Comparison of ENCODE assay signal across 14 cellular contexts in the genomic region with DNA sequence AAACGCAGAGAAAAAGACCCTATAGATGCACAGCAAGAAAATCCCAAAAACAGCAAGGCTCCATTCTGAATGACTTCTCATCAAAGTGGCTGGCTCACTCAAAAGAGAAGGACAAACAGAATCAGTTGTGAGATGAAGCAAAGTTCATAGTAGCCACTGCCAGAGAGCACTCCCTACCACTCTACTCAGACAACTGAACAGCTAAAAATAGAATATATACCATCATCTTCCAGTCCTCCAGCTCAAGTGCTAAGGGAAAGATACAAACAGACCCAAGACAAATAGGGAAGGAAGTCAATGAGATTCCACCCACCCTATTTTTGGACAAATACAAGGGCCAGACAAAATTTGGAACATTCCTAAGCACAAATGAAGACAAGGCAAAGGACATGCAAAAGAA. TPM values are rescaled to one million over a fixed set of nuclear protein-coding genes. Genes with fewer than 3 reads are reported as not detected.
DNase-seq lines count a peak whose midpoint lies in the region; ATAC-seq and FAIRE-seq lines count a peak whose summit lies in the region.
"Had no signal": no experiment of that assay in that cellular context is flagged by ENCODE, and none has a peak within 500 bp of the region (broad histone marks: within the 10 kb centered on the region; RNA-seq: fewer than 3 reads in every experiment).

No MANE protein-coding gene starts in this region.

- no peak overlapping the region for H3K4me3 ChIP-seq in small intestine (ENCODE audit: low read depth in 1 of 2, low read length in 2 of 2)

- H3K36me3 Mint-ChIP-seq in activated CD4-positive, alpha-beta memory T cell treated with anti-CD3 and anti-CD28 coated beads for 36 hours = peaks cover 5% of the 10 kb centered on the region
- peaks cover 13% of the 10 kb centered on the region for H3K36me3 Mint-ChIP-seq in activated CD4-positive, alpha-beta memory T cell treated with anti-CD3 and anti-CD28 coated beads, Interleukin-2, amount 10 ng/mL, durations not matched to agents 7 days and 5 days (ENCODE audit: low read depth)
- no peaks in the 10 kb centered on the region for H3K36me3 Mint-ChIP-seq in T-helper 17 cell (ENCODE audit: low read depth)

- H3K4me3 Mint-ChIP-seq in activated CD4-positive, alpha-beta memory T cell treated with anti-CD3 and anti-CD28 coated beads for 36 hours = no peak overlapping the region
- no peak overlapping the region for H3K4me3 Mint-ChIP-seq in activated CD4-positive, alpha-beta memory T cell treated with anti-CD3 and anti-CD28 coated beads, Interleukin-2, amount 10 ng/mL, durations not matched to agents 7 days and 5 days
- no peak overlapping the region for H3K4me3 Mint-ChIP-seq in T-helper 17 cell

- H3K27ac Mint-ChIP-seq in activated CD4-positive, alpha-beta memory T cell treated with anti-CD3 and anti-CD28 coated beads for 36 hours = peak overlapping the region; percentile 67
- H3K27ac Mint-ChIP-seq in activated CD4-positive, alpha-beta memory T cell treated with anti-CD3 and anti-CD28 coated beads, Interleukin-2, amount 10 ng/mL, durations not matched to agents 7 days and 5 days = no peak overlapping the region
- H3K27ac Mint-ChIP-seq in T-helper 17 cell = peak overlapping the region; percentile 67

- ATAC-seq in T-helper 17 cell (no peak), left cardiac atrium (peak; percentile 41 to 74)

- intact Hi-C loops in activated CD4-positive, alpha-beta memory T cell treated with anti-CD3 and anti-CD28 coated beads for 36 hours (cut with micrococcal nuclease) = loop anchor here (2.0 to 5.0 kb wide), 3 partner anchors 24 to 74 kb away; no protein-coding TSS in a partner anchor
- intact Hi-C loops in left cardiac atrium (cut with DNase I) = no loop called here

- no peaks in the 10 kb centered on the region for H3K27me3 ChIP-seq in small intestine (ENCODE audit: control insufficient read depth in 2 of 2, insufficient read depth in 2 of 2, low read length in 2 of 2)

- POLR2A ChIA-PET in activated CD4-positive, alpha-beta memory T cell treated with anti-CD3 and anti-CD28 coated beads for 36 hours (lab: Charles Lee) = no interaction called here
- POLR2A ChIA-PET in activated CD4-positive, alpha-beta memory T cell treated with anti-CD3 and anti-CD28 coated beads, Interleukin-2, amount 10 ng/mL, durations not matched to agents 7 days and 5 days (lab: Charles Lee) = interaction anchor here (1.0 kb wide), 1 partner anchor 19 kb away, joined by 3 read pairs; no protein-coding TSS in a partner anchor

- peaks cover 7 to 11% of the 10 kb centered on the region in 2 donors for H3K4me1 ChIP-seq in small intestine (ENCODE audit: control insufficient read depth in 2 of 2, insufficient read depth in 1 of 2, low read depth in 1 of 2, low read length in 1 of 2)

- H3K9me3 ChIP-seq in T-helper 17 cell (ENCODE audit: control insufficient read depth, low read length, poor library complexity, severe bottlenecking) (no peaks in the 10 kb centered on the region), small intestine (ENCODE audit: control insufficient read depth, low read depth) (no peaks in the 10 kb centered on the region)

- H3K27me3 Mint-ChIP-seq in activated CD4-positive, alpha-beta memory T cell treated with anti-CD3 and anti-CD28 coated beads for 36 hours = no peaks in the 10 kb centered on the region
- no peaks in the 10 kb centered on the region for H3K27me3 Mint-ChIP-seq in activated CD4-positive, alpha-beta memory T cell treated with anti-CD3 and anti-CD28 coated beads, Interleukin-2, amount 10 ng/mL, durations not matched to agents 7 days and 5 days
- no peaks in the 10 kb centered on the region for H3K27me3 Mint-ChIP-seq in T-helper 17 cell

- H3K9me3 Mint-ChIP-seq in activated CD4-positive, alpha-beta memory T cell treated with anti-CD3 and anti-CD28 coated beads for 36 hours = no peaks in the 10 kb centered on the region
- no peaks in the 10 kb centered on the region for H3K9me3 Mint-ChIP-seq in activated CD4-positive, alpha-beta memory T cell treated with anti-CD3 and anti-CD28 coated beads, Interleukin-2, amount 10 ng/mL, durations not matched to agents 7 days and 5 days
- H3K9me3 Mint-ChIP-seq: T-helper 1 cell treated with Interleukin-12 subunit alpha and Interleukin-12 subunit beta and Interleukin-4 antibody, amounts not matched to agents 30 μg/mL and 1 μg/mL, for 36 hours had no signal

- no peak for DNase-seq in activated CD4-positive, alpha-beta memory T cell treated with anti-CD3 and anti-CD28 coated beads for 36 hours
- DNase-seq in activated CD4-positive, alpha-beta memory T cell treated with anti-CD3 and anti-CD28 coated beads, Interleukin-2, amount 10 ng/mL, durations not matched to agents 7 days and 5 days = no peak
- DNase-seq in T-helper 17 cell = no peak
- DNase-seq in left cardiac atrium = no peak
- peak; percentile 25 for DNase-seq in small intestine
- DNase-seq in NCI-H524 (lab: John Stamatoyannopoulos, UW) = no peak
- DNase-seq in stimulated activated CD4-positive, alpha-beta T cell treated with anti-CD3 and anti-CD28 coated beads, Interleukin-2, amount 100 ng/mL, for 48 hours = no peak
- DNase-seq in NCI-H1417 treated with DMSO at 0.1 percent for 48 hours (lab: John Stamatoyannopoulos, UW) = no peak
- DNase-seq: caudate nucleus, DMS79, naive B cell, NCI-H2081 treated with DMSO at 0.1 percent for 48 hours had no signal

- no peaks in the 10 kb centered on the region for H3K36me3 ChIP-seq in small intestine (ENCODE audit: control insufficient read depth in 2 of 2, insufficient read depth in 2 of 2, low read length in 2 of 2)

- CTCF ChIA-PET in activated CD4-positive, alpha-beta memory T cell treated with anti-CD3 and anti-CD28 coated beads for 36 hours (lab: Charles Lee) = interaction anchor here (0.8 to 1.6 kb wide), 2 partner anchors 25 to 554 kb away, joined by 3 to 4 read pairs; no protein-coding TSS in a partner anchor
- CTCF ChIA-PET in activated CD4-positive, alpha-beta memory T cell treated with anti-CD3 and anti-CD28 coated beads, Interleukin-2, amount 10 ng/mL, durations not matched to agents 7 days and 5 days (lab: Charles Lee) = interaction anchor here (1.4 kb wide), 1 partner anchor 34 kb away, joined by 5 read pairs; no protein-coding TSS in a partner anchor

- H3K4me1 Mint-ChIP-seq in activated CD4-positive, alpha-beta memory T cell treated with anti-CD3 and anti-CD28 coated beads for 36 hours (ENCODE audit: low read depth) = peaks cover 63% of the 10 kb centered on the region
- peaks cover 31% of the 10 kb centered on the region for H3K4me1 Mint-ChIP-seq in activated CD4-positive, alpha-beta memory T cell treated with anti-CD3 and anti-CD28 coated beads, Interleukin-2, amount 10 ng/mL, durations not matched to agents 7 days and 5 days
- peaks cover 48% of the 10 kb centered on the region for H3K4me1 Mint-ChIP-seq in T-helper 17 cell

- 65 to 77% (median 74%) methylated on average over 1 of the region's 1 CpG for WGBS in small intestine, 3 donors

- no peak overlapping the region for H3K27ac ChIP-seq in small intestine (ENCODE audit: low read depth in 1 of 2, low read length in 1 of 2)

- FAIRE-seq in small intestine (lab: Jason Lieb, UNC) = no peak
- FAIRE-seq: urothelium cell line had no signal

RNA-seq across cellular contexts. Expression of a gene that starts 20.6 kb away (rescaled TPM):
- 10 to 100 TPM; 25.9 to 26.1 TPM for total RNA-seq in activated CD4-positive, alpha-beta memory T cell treated with anti-CD3 and anti-CD28 coated beads for 36 hours
- total RNA-seq in activated CD4-positive, alpha-beta memory T cell treated with anti-CD3 and anti-CD28 coated beads, Interleukin-2, amount 10 ng/mL, durations not matched to agents 7 days and 5 days = 10 to 100 TPM; 28.0 to 28.8 TPM
- total RNA-seq in T-helper 17 cell (10 to 100 TPM; 57.1 to 68.1 TPM), left cardiac atrium (10 to 100 TPM; 20.9 to 27.8 TPM)
- polyA plus RNA-seq in small intestine = 10 to 100 TPM in 2 of 3 donors, 1 to 10 TPM in 1; 10.0 to 16.1 (median 15.0) TPM
